24 cellular contexts compared by ENCODE assay signal in genomic region chr19:14059652-14060155, GRCh38. TPM values are rescaled to one million over a fixed set of nuclear protein-coding genes. Genes with fewer than 3 reads are reported as not detected.
DNase-seq lines count a peak whose midpoint lies in the region; ATAC-seq, FAIRE-seq and TF ChIP-seq lines count a peak whose summit lies in the region.
"Had no signal": no experiment of that assay in that cellular context is flagged by ENCODE, and none has a peak within 500 bp of the region (broad histone marks: within the 10 kb centered on the region; RNA-seq: fewer than 3 reads in every experiment).

No MANE protein-coding gene starts in this region.

- TF ChIP-seq POLR2A in K562 (conservative IDR thresholded peaks at IDR 0.05): no peak

- ATAC-seq in K562: peak; percentile 40
- ATAC-seq in stimulated activated effector memory CD8-positive, alpha-beta T cell treated with anti-CD3 and anti-CD28 coated beads, Interleukin-12 subunit alpha, Interleukin-12 subunit beta, amount 100 ng/mL, for 72 hours: no peak
- ATAC-seq: heart left ventricle, pancreas had no signal

- H3K4me3 ChIP-seq in BLaER1: no peak overlapping the region
- no peak overlapping the region for H3K4me3 ChIP-seq in DOHH2 (ENCODE audit: low read length)
- no peak overlapping the region for H3K4me3 ChIP-seq in K562
- H3K4me3 ChIP-seq: ascending aorta, GM23248, heart left ventricle, vagina had no signal

- H3K27ac ChIP-seq in BLaER1 (no peak overlapping the region), DOHH2 (ENCODE audit: low read depth, low read length) (no peak overlapping the region), K562 (ENCODE audit: extremely low read depth, low read depth, low read length) (no peak overlapping the region)
- H3K27ac ChIP-seq: ascending aorta, GM23248, heart left ventricle, pancreas, vagina had no signal

- peaks cover 3% of the 10 kb centered on the region for H3K36me3 Mint-ChIP-seq in nephron (ENCODE audit: low read depth)
- no peaks in the 10 kb centered on the region for H3K36me3 Mint-ChIP-seq in stimulated activated effector memory CD8-positive, alpha-beta T cell treated with anti-CD3 and anti-CD28 coated beads, Interleukin-12 subunit alpha, Interleukin-12 subunit beta, amount 100 ng/mL, for 72 hours
- H3K36me3 Mint-ChIP-seq: activated naive CD4-positive, alpha-beta T cell treated with anti-CD3 and anti-CD28 coated beads, Interleukin-2, amount 10 ng/mL, durations not matched to agents 7 days and 5 days; CD4-positive, CD25-positive, alpha-beta regulatory T cell had no signal

- no peaks in the 10 kb centered on the region for H3F3A ChIP-seq in DOHH2 (ENCODE audit: control insufficient read depth, insufficient read depth)

- peak; percentile 46 to 70 (median 60) for DNase-seq in K562 (ENCODE audit: extremely low read depth in 1 of 4, low spot score in 3 of 4)
- DNase-seq in NCI-H187 (lab: John Stamatoyannopoulos, UW): no peak
- no peak for DNase-seq in activated CD4-positive, CD25-positive, alpha-beta regulatory T cell (lab: John Stamatoyannopoulos, UW)
- DNase-seq in stimulated activated effector memory CD8-positive, alpha-beta T cell treated with anti-CD3 and anti-CD28 coated beads, Interleukin-12 subunit alpha, Interleukin-12 subunit beta, amount 100 ng/mL, for 72 hours (ENCODE audit: low spot score in 2 of 2): no peak
- DNase-seq: activated CD4-positive, CD25-positive, alpha-beta regulatory T cell treated with anti-CD3 and anti-CD28 coated beads, Interleukin-2, amount 50 U/mL, for 72 hours; DMS153; GM23248; heart left ventricle; left colon; NCI-H2029 treated with DMSO at 0.1 percent for 48 hours; NCI-H446; pancreas; T1000 had no signal

- H3K9me3 Mint-ChIP-seq in nephron: no peaks in the 10 kb centered on the region
- no peaks in the 10 kb centered on the region for H3K9me3 Mint-ChIP-seq in stimulated activated effector memory CD8-positive, alpha-beta T cell treated with anti-CD3 and anti-CD28 coated beads, Interleukin-12 subunit alpha, Interleukin-12 subunit beta, amount 100 ng/mL, for 72 hours
- H3K9me3 Mint-ChIP-seq: activated naive CD4-positive, alpha-beta T cell treated with anti-CD3 and anti-CD28 coated beads, Interleukin-2, amount 10 ng/mL, durations not matched to agents 7 days and 5 days; CD4-positive, CD25-positive, alpha-beta regulatory T cell; naive thymus-derived CD8-positive, alpha-beta T cell had no signal

- H3K79me2 ChIP-seq in DOHH2 (ENCODE audit: control insufficient read depth, low read length) (no peaks in the 10 kb centered on the region), K562 (ENCODE audit: control insufficient read depth, insufficient read depth, low read length) (no peaks in the 10 kb centered on the region)

- peak overlapping the region; percentile 47; the same call in 1 of the 2 replicates for H2AFZ ChIP-seq in K562 (ENCODE audit: low read depth, low read length)
- H2AFZ ChIP-seq: GM23248 had no signal

- TF ChIP-seq EP300 in K562 (IDR thresholded peaks at IDR 0.05; ENCODE audit: low read length): no peak

- whole genome bisulfite sequencing in K562 (ENCODE audit: insufficient coverage, low coverage, missing lambda C conversion rate): 4% methylated on average over 8 of the region's 8 CpGs

- H3K4me3 Mint-ChIP-seq in nephron: peak overlapping the region; percentile 46 to 65 (median 62)
- no peak overlapping the region for H3K4me3 Mint-ChIP-seq in stimulated activated effector memory CD8-positive, alpha-beta T cell treated with anti-CD3 and anti-CD28 coated beads, Interleukin-12 subunit alpha, Interleukin-12 subunit beta, amount 100 ng/mL, for 72 hours
- H3K4me3 Mint-ChIP-seq: activated naive CD4-positive, alpha-beta T cell treated with anti-CD3 and anti-CD28 coated beads, Interleukin-2, amount 10 ng/mL, durations not matched to agents 7 days and 5 days had no signal

- no peak for TF ChIP-seq CTCF in DOHH2 (IDR thresholded peaks at IDR 0.05; ENCODE audit: low read depth, low read length, poor library complexity, severe bottlenecking)
- no peak for TF ChIP-seq CTCF in K562 (IDR thresholded peaks at IDR 0.05 in 2 of 3, conservative IDR thresholded peaks at IDR 0.05 in 1 of 3; ENCODE audit: insufficient read depth in 2 of 3, low read depth in 1 of 3, low read length in 3 of 3)
- TF ChIP-seq CTCF in nephron (IDR thresholded peaks at IDR 0.05; ENCODE audit: unreplicated experiment in 3 of 3): no peak

- peak overlapping the region in 1 of 3 experiments; percentile 20 for H3K27ac Mint-ChIP-seq in nephron
- H3K27ac Mint-ChIP-seq in stimulated activated effector memory CD8-positive, alpha-beta T cell treated with anti-CD3 and anti-CD28 coated beads, Interleukin-12 subunit alpha, Interleukin-12 subunit beta, amount 100 ng/mL, for 72 hours: no peak overlapping the region
- H3K27ac Mint-ChIP-seq: activated naive CD4-positive, alpha-beta T cell treated with anti-CD3 and anti-CD28 coated beads, Interleukin-2, amount 10 ng/mL, durations not matched to agents 7 days and 5 days; CD4-positive, CD25-positive, alpha-beta regulatory T cell had no signal

- H3K9me3 ChIP-seq in BLaER1: no peaks in the 10 kb centered on the region
- H3K9me3 ChIP-seq in DOHH2 (ENCODE audit: control insufficient read depth, insufficient read depth, low read length): no peaks in the 10 kb centered on the region
- H3K9me3 ChIP-seq in K562 (replicated peaks; ENCODE audit: control insufficient read depth, insufficient read depth, low read depth, low read length): no peaks in the 10 kb centered on the region
- H3K9me3 ChIP-seq: ascending aorta, heart left ventricle, pancreas, vagina had no signal

- CTCF ChIA-PET in K562 (lab: Yijun Ruan, JAX; ENCODE audit: low intra/inter-chr PET ratio): interaction anchor here (1.4 kb wide), 1 partner anchor 179 kb away, joined by 3 read pairs; no protein-coding TSS in a partner anchor

- peaks cover 4% of the 10 kb centered on the region for H3K4me1 Mint-ChIP-seq in nephron
- peaks cover 31% of the 10 kb centered on the region for H3K4me1 Mint-ChIP-seq in stimulated activated effector memory CD8-positive, alpha-beta T cell treated with anti-CD3 and anti-CD28 coated beads, Interleukin-12 subunit alpha, Interleukin-12 subunit beta, amount 100 ng/mL, for 72 hours

- no peaks in the 10 kb centered on the region for H3K36me3 ChIP-seq in BLaER1
- H3K36me3 ChIP-seq in DOHH2 (ENCODE audit: control insufficient read depth, low read length): no peaks in the 10 kb centered on the region
- no peaks in the 10 kb centered on the region for H3K36me3 ChIP-seq in K562 (ENCODE audit: control insufficient read depth, insufficient read depth, low read length)
- H3K36me3 ChIP-seq: ascending aorta, heart left ventricle, vagina had no signal

- peaks cover 40% of the 10 kb centered on the region for H3K27me3 ChIP-seq in BLaER1
- H3K27me3 ChIP-seq in DOHH2 (ENCODE audit: control insufficient read depth, low read length): peaks cover 33% of the 10 kb centered on the region
- no peaks in the 10 kb centered on the region for H3K27me3 ChIP-seq in K562 (ENCODE audit: control insufficient read depth in 2 of 2, insufficient read depth in 2 of 2, low read length in 2 of 2)
- H3K27me3 ChIP-seq: ascending aorta, pancreas, vagina had no signal

- intact Hi-C loops in K562 (cut with micrococcal nuclease): no loop called here

- no peaks in the 10 kb centered on the region for H3K9me1 ChIP-seq in K562 (ENCODE audit: control insufficient read depth, insufficient read depth, low read length)

- peaks cover 47% of the 10 kb centered on the region for H3K27me3 Mint-ChIP-seq in nephron (ENCODE audit: low read depth)

- no peak for TF ChIP-seq RAD21 in K562 (CRISPR knock-in tag; conservative IDR thresholded peaks at IDR 0.05 in 1 of 2, IDR thresholded peaks at IDR 0.05 in 1 of 2)

- H3K4me2 ChIP-seq in BLaER1 (peak overlapping the region; percentile 13; the same call in 1 of the 2 replicates), DOHH2 (ENCODE audit: low read length) (peak overlapping the region; percentile 25; the same call in 1 of the 2 replicates), K562 (ENCODE audit: insufficient read depth, low read length) (peak overlapping the region; percentile 24; the same call in 1 of the 2 replicates)

- no TSS peak for BruUV-seq in K562 (replicated peaks; lab: Mats Ljungman, UMichigan)

- POLR2A ChIA-PET in K562 (lab: Yijun Ruan, JAX): interaction anchor here (0.6 to 2.4 kb wide), 5 partner anchors 11 to 174 kb away, joined by 3 to 8 read pairs (median 4); partner anchors contain the start of gene DCAF15

- H3K9me2 ChIP-seq in DOHH2 (replicated peaks; ENCODE audit: control insufficient read depth, low read length): no peaks in the 10 kb centered on the region

- H4K20me1 ChIP-seq in BLaER1 (no peaks in the 10 kb centered on the region), DOHH2 (ENCODE audit: control insufficient read depth, insufficient read depth, low read depth, low read length) (no peaks in the 10 kb centered on the region), K562 (replicated peaks; ENCODE audit: control insufficient read depth, insufficient read depth, low read length) (no peaks in the 10 kb centered on the region)

- FAIRE-seq in K562 (lab: Jason Lieb, UNC): peak; percentile 93
- FAIRE-seq: pancreas had no signal

- in situ Hi-C loops in K562 (cut with MboI): loop anchor here (25.0 kb wide), 1 partner anchor 472 kb away; no protein-coding TSS in a partner anchor

- peaks cover 18% of the 10 kb centered on the region for H3K4me1 ChIP-seq in BLaER1
- peaks cover 27% of the 10 kb centered on the region for H3K4me1 ChIP-seq in DOHH2 (ENCODE audit: control insufficient read depth, low read length)
- peaks cover 36 to 56% of the 10 kb centered on the region in 2 experiments for H3K4me1 ChIP-seq in K562 (replicated peaks in 1 of 2; ENCODE audit: control insufficient read depth in 2 of 2, insufficient read depth in 2 of 2, low read length in 2 of 2)

- H3K9ac ChIP-seq in BLaER1: no peak overlapping the region
- H3K9ac ChIP-seq in K562 (ENCODE audit: insufficient read depth in 1 of 2, low read depth in 2 of 2, low read length in 2 of 2): no peak overlapping the region
- H3K9ac ChIP-seq: GM23248 had no signal

RNA-seq across cellular contexts. Expression of gene PALM3, which starts 2.2 kb away (rescaled TPM):
- 0.53 and 0.76 TPM in 2 replicates for total RNA-seq in K562 (2011; cell fraction: chromatin; rRNA removed; ENCODE audit: low replicate concordance)
- total RNA-seq in K562 (2011; cell fraction: nucleolus; rRNA removed): 0.33 and 0.92 TPM in 2 replicates
- total RNA-seq in K562 (2011; cell fraction: nucleoplasm; rRNA removed): 0.73 and 0.99 TPM in 2 replicates
- total RNA-seq in K562 (2014; rRNA removed) (8.2 and 8.9 TPM in 2 replicates), K562 (2014; rRNA removed; fragmentation: Illumina TruSeq; extraction: Trizol) (2.5 and 2.8 TPM in 2 replicates), K562 (2015; rRNA removed; fragmentation: Illumina TruSeq; extraction: Trizol) (3.3 and 3.7 TPM in 2 replicates), K562 (2021) (7.6 and 9.3 TPM in 2 replicates)
- polyA plus RNA-seq in K562 (2011; rRNA removed) (2.3 and 2.9 TPM in 2 replicates), K562 (2014; fragmentation: Illumina TruSeq; extraction: Trizol) (7.4 and 10.8 TPM in 2 replicates), K562 (2014; fragmentation: Nextera tagmentation; extraction: Ambion mirVana) (under 1 TPM; 0.07 to 0.29 TPM), K562 (2014; rRNA removed) (8.9 and 12.1 TPM in 2 replicates)
- polyA plus RNA-seq in K562 (2011; cell fraction: cytosol; rRNA removed): 2.1 and 6.1 TPM in 2 replicates
- polyA plus RNA-seq in K562 (2011; cell fraction: nucleus; rRNA removed): 1.1 and 2.9 TPM in 2 replicates
- 2.0 and 13.9 TPM in 2 replicates for polyA plus RNA-seq in K562 (2012)
- polyA minus RNA-seq in K562 (2011; rRNA and poly(A)+ RNA removed): 0.39 and 1.3 TPM in 2 replicates
- 0.91 and 1.4 TPM in 2 replicates for polyA minus RNA-seq in K562 (2011; cell fraction: cytosol; rRNA and poly(A)+ RNA removed)
- 0.27 and 0.56 TPM in 2 replicates for polyA minus RNA-seq in K562 (2011; cell fraction: nucleus; rRNA and poly(A)+ RNA removed)
- total RNA-seq: activated CD8-positive, alpha-beta memory T cell treated with anti-CD3 and anti-CD28 coated beads for 36 hours; CD4-positive, CD25-positive, alpha-beta regulatory T cell; GM23248; mesenteric fat pad; naive thymus-derived CD8-positive, alpha-beta T cell had no signal
- polyA plus RNA-seq: CD4-positive, CD25-positive, alpha-beta regulatory T cell had no signal

RNA-seq across cellular contexts. Expression of gene MISP3, which starts 12.9 kb away (rescaled TPM):
- total RNA-seq in K562 (2011; cell fraction: chromatin; rRNA removed; ENCODE audit: low replicate concordance): 1.7 and 5.3 TPM in 2 replicates
- 5.5 and 5.7 TPM in 2 replicates for total RNA-seq in K562 (2011; cell fraction: nucleolus; rRNA removed)
- 4.1 and 5.0 TPM in 2 replicates for total RNA-seq in K562 (2011; cell fraction: nucleoplasm; rRNA removed)
- total RNA-seq in K562 (2014; rRNA removed) (3.1 and 3.9 TPM in 2 replicates), K562 (2014; rRNA removed; fragmentation: Illumina TruSeq; extraction: Trizol) (0.69 and 0.73 TPM in 2 replicates), K562 (2015; rRNA removed; fragmentation: Illumina TruSeq; extraction: Trizol) (1.6 and 1.9 TPM in 2 replicates), K562 (2021) (1.9 and 2.9 TPM in 2 replicates)
- polyA plus RNA-seq in K562 (2011; rRNA removed) (1.2 and 2.1 TPM in 2 replicates), K562 (2014; fragmentation: Illumina TruSeq; extraction: Trizol) (2.6 and 3.2 TPM in 2 replicates), K562 (2014; fragmentation: Nextera tagmentation; extraction: Ambion mirVana) (under 1 TPM; 0.25 to 0.37 TPM), K562 (2014; rRNA removed) (5.4 and 5.6 TPM in 2 replicates)
- 2.1 and 3.0 TPM in 2 replicates for polyA plus RNA-seq in K562 (2011; cell fraction: cytosol; rRNA removed)
- 8.6 and 12.9 TPM in 2 replicates for polyA plus RNA-seq in K562 (2011; cell fraction: nucleus; rRNA removed)
- 3.6 and 4.2 TPM in 2 replicates for polyA plus RNA-seq in K562 (2012)
- polyA minus RNA-seq in K562 (2011; rRNA and poly(A)+ RNA removed): not detected in 2 replicates
- 0.91 TPM in 1 of 2 replicates, not detected in the other for polyA minus RNA-seq in K562 (2011; cell fraction: cytosol; rRNA and poly(A)+ RNA removed)
- polyA minus RNA-seq in K562 (2011; cell fraction: nucleus; rRNA and poly(A)+ RNA removed): 1.8 and 1.9 TPM in 2 replicates

RNA-seq across cellular contexts. Expression of gene C19orf67, which starts 25.9 kb away (rescaled TPM):
- 0.83 and 2.1 TPM in 2 replicates for total RNA-seq in K562 (2011; cell fraction: chromatin; rRNA removed; ENCODE audit: low replicate concordance)
- total RNA-seq in K562 (2011; cell fraction: nucleolus; rRNA removed): 3.7 and 4.5 TPM in 2 replicates
- total RNA-seq in K562 (2011; cell fraction: nucleoplasm; rRNA removed): 1.8 and 2.1 TPM in 2 replicates
- 0.45 and 1.5 TPM in 2 replicates for total RNA-seq in K562 (2014; rRNA removed)
- total RNA-seq in K562 (2014; rRNA removed; fragmentation: Illumina TruSeq; extraction: Trizol): 0.35 TPM in 1 of 2 replicates, not detected in the other
- 0.29 and 0.53 TPM in 2 replicates for total RNA-seq in K562 (2015; rRNA removed; fragmentation: Illumina TruSeq; extraction: Trizol)
- total RNA-seq in K562 (2021): 1.1 and 2.1 TPM in 2 replicates
- polyA plus RNA-seq in K562 (2011; rRNA removed): 0.39 and 0.56 TPM in 2 replicates
- polyA plus RNA-seq in K562 (2011; cell fraction: cytosol; rRNA removed): 0.46 and 0.97 TPM in 2 replicates
- 1.2 and 3.8 TPM in 2 replicates for polyA plus RNA-seq in K562 (2011; cell fraction: nucleus; rRNA removed)
- 0.62 and 0.68 TPM in 2 replicates for polyA plus RNA-seq in K562 (2012)
- 0.28 and 0.39 TPM in 2 replicates for polyA plus RNA-seq in K562 (2014; fragmentation: Illumina TruSeq; extraction: Trizol)
- not detected for polyA plus RNA-seq in K562 (2014; fragmentation: Nextera tagmentation; extraction: Ambion mirVana)
- 1.8 TPM in 1 of 2 replicates, not detected in the other for polyA plus RNA-seq in K562 (2014; rRNA removed)
- polyA minus RNA-seq in K562 (2011; rRNA and poly(A)+ RNA removed): 0.14 TPM in 1 of 2 replicates, not detected in the other
- not detected in 2 replicates for polyA minus RNA-seq in K562 (2011; cell fraction: cytosol; rRNA and poly(A)+ RNA removed)
- polyA minus RNA-seq in K562 (2011; cell fraction: nucleus; rRNA and poly(A)+ RNA removed): 1.5 and 3.0 TPM in 2 replicates
- total RNA-seq: activated CD8-positive, alpha-beta memory T cell treated with anti-CD3 and anti-CD28 coated beads for 36 hours; ascending aorta; CD4-positive, CD25-positive, alpha-beta regulatory T cell; GM23248; heart left ventricle; mesenteric fat pad; pancreas; right cardiac atrium; vagina had no signal
- polyA plus RNA-seq: CD4-positive, CD25-positive, alpha-beta regulatory T cell; GM23248; heart left ventricle; naive thymus-derived CD8-positive, alpha-beta T cell; pancreas; right cardiac atrium had no signal

RNA-seq across cellular contexts. Expression of gene IL27RA, which starts 28.1 kb away (rescaled TPM):
- 10.9 and 28.8 TPM in 2 replicates for total RNA-seq in K562 (2011; cell fraction: chromatin; rRNA removed; ENCODE audit: low replicate concordance)
- total RNA-seq in K562 (2011; cell fraction: nucleolus; rRNA removed): 34.2 and 45.7 TPM in 2 replicates
- 19.0 and 24.8 TPM in 2 replicates for total RNA-seq in K562 (2011; cell fraction: nucleoplasm; rRNA removed)
- 11.6 and 12.6 TPM in 2 replicates for total RNA-seq in K562 (2014; rRNA removed)
- 6.3 and 7.0 TPM in 2 replicates for total RNA-seq in K562 (2014; rRNA removed; fragmentation: Illumina TruSeq; extraction: Trizol)
- 8.6 and 8.8 TPM in 2 replicates for total RNA-seq in K562 (2015; rRNA removed; fragmentation: Illumina TruSeq; extraction: Trizol)
- 15.2 and 15.9 TPM in 2 replicates for total RNA-seq in K562 (2021)
- polyA plus RNA-seq in K562 (2011; rRNA removed): 14.1 and 15.9 TPM in 2 replicates
- 9.7 and 22.4 TPM in 2 replicates for polyA plus RNA-seq in K562 (2011; cell fraction: cytosol; rRNA removed)
- polyA plus RNA-seq in K562 (2011; cell fraction: nucleus; rRNA removed): 7.8 and 13.8 TPM in 2 replicates
- polyA plus RNA-seq in K562 (2012): 12.8 and 16.0 TPM in 2 replicates
- polyA plus RNA-seq in K562 (2014; fragmentation: Illumina TruSeq; extraction: Trizol): 12.5 and 13.3 TPM in 2 replicates
- polyA plus RNA-seq in K562 (2014; fragmentation: Nextera tagmentation; extraction: Ambion mirVana): 1 to 10 TPM; 1.9 to 2.1 TPM
- polyA plus RNA-seq in K562 (2014; rRNA removed): 10.6 and 12.0 TPM in 2 replicates
- polyA minus RNA-seq in K562 (2011; rRNA and poly(A)+ RNA removed): 4.5 and 7.4 TPM in 2 replicates
- polyA minus RNA-seq in K562 (2011; cell fraction: cytosol; rRNA and poly(A)+ RNA removed): 5.3 and 8.4 TPM in 2 replicates
- polyA minus RNA-seq in K562 (2011; cell fraction: nucleus; rRNA and poly(A)+ RNA removed): 2.8 and 3.9 TPM in 2 replicates

RNA-seq across cellular contexts. Expression of gene SAMD1, which starts 30.8 kb away (rescaled TPM):
- 9.8 and 27.6 TPM in 2 replicates for total RNA-seq in K562 (2011; cell fraction: chromatin; rRNA removed; ENCODE audit: low replicate concordance)
- 23.5 and 24.9 TPM in 2 replicates for total RNA-seq in K562 (2011; cell fraction: nucleolus; rRNA removed)
- total RNA-seq in K562 (2011; cell fraction: nucleoplasm; rRNA removed): 12.7 and 15.1 TPM in 2 replicates
- total RNA-seq in K562 (2014; rRNA removed) (65.4 and 71.9 TPM in 2 replicates), K562 (2014; rRNA removed; fragmentation: Illumina TruSeq; extraction: Trizol) (15.4 and 16.0 TPM in 2 replicates), K562 (2015; rRNA removed; fragmentation: Illumina TruSeq; extraction: Trizol) (43.5 and 51.7 TPM in 2 replicates), K562 (2021) (85.9 and 96.0 TPM in 2 replicates)
- polyA plus RNA-seq in K562 (2011; rRNA removed) (14.3 and 14.8 TPM in 2 replicates), K562 (2014; fragmentation: Illumina TruSeq; extraction: Trizol) (45.7 and 48.9 TPM in 2 replicates), K562 (2014; fragmentation: Nextera tagmentation; extraction: Ambion mirVana) (1 to 10 TPM; 2.9 to 3.1 TPM), K562 (2014; rRNA removed) (44.5 and 47.8 TPM in 2 replicates)
- polyA plus RNA-seq in K562 (2011; cell fraction: cytosol; rRNA removed): 15.9 and 30.2 TPM in 2 replicates
- polyA plus RNA-seq in K562 (2011; cell fraction: nucleus; rRNA removed): 34.7 and 64.0 TPM in 2 replicates
- polyA plus RNA-seq in K562 (2012): 39.1 and 39.7 TPM in 2 replicates
- 4.1 and 7.6 TPM in 2 replicates for polyA minus RNA-seq in K562 (2011; rRNA and poly(A)+ RNA removed)
- 22.9 and 32.7 TPM in 2 replicates for polyA minus RNA-seq in K562 (2011; cell fraction: cytosol; rRNA and poly(A)+ RNA removed)
- 4.8 and 5.0 TPM in 2 replicates for polyA minus RNA-seq in K562 (2011; cell fraction: nucleus; rRNA and poly(A)+ RNA removed)

Comparison
In these comparisons a context has a peak if more than half of its experiments do, and no peak if none do; other contexts are left out.
1. DNase-seq: peak in K562 (4 of 4); none in NCI-H187 (0 of 2), activated CD4-positive, CD25-positive, alpha-beta regulatory T cell (0 of 4) and stimulated activated effector memory CD8-positive, alpha-beta T cell treated with anti-CD3 and anti-CD28 coated beads, Interleukin-12 subunit alpha, Interleukin-12 subunit beta, amount 100 ng/mL, for 72 hours (0 of 2).
2. Peak in every context shown above with its lines, with median percentiles within 50 percentile points of each other: H3K4me2 ChIP-seq.